ENCODE assay signal across 8 cellular contexts in the genomic region with DNA sequence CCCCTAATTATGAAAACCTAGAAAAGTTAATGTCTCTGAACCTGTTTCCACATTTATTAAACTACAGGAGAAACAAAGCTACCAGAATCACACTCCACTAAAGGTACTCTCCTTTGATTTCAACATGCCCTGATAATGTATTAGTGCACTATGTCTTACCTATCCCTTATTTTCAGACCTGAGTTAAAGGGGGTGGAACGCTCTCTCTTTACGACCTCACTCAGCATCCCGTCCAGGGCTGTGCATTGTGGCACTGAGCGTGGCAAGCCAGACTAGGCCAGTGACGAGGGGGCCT. TPM values are rescaled to one million over a fixed set of nuclear protein-coding genes. Genes with fewer than 3 reads are reported as not detected.
DNase-seq lines count a peak whose midpoint lies in the region; ATAC-seq and TF ChIP-seq lines count a peak whose summit lies in the region.

No MANE protein-coding gene starts in this region.

- ATAC-seq in HG03439 (IDR thresholded peaks at IDR 0.05; ENCODE audit: unreplicated experiment) (no peak), HG03045 (IDR thresholded peaks at IDR 0.05; ENCODE audit: unreplicated experiment) (no peak)

- H4K20me1 ChIP-seq in SU-DHL-6 (ENCODE audit: low read depth, low read length), result no peaks in the 10 kb centered on the region

- CTCF ChIA-PET in activated naive CD4-positive, alpha-beta T cell treated with anti-CD3 and anti-CD28 coated beads for 36 hours (lab: Charles Lee), result interaction anchor here (0.7 to 2.8 kb wide), 7 partner anchors 10 to 111 kb away, joined by 3 to 13 read pairs (median 4); a partner anchor contains a TSS

- peak overlapping the region; percentile 96 for H3K4me3 Mint-ChIP-seq in activated naive CD4-positive, alpha-beta T cell treated with anti-CD3 and anti-CD28 coated beads for 36 hours

- TF ChIP-seq CTCF in SU-DHL-6 (IDR thresholded peaks at IDR 0.05; ENCODE audit: insufficient read depth, low read length, poor library complexity, severe bottlenecking) (no peak), fibroblast of villous mesenchyme (IDR thresholded peaks at IDR 0.05; ENCODE audit: insufficient read depth, low read depth, low read length) (no peak), retinal pigment epithelial cell (conservative IDR thresholded peaks at IDR 0.05; ENCODE audit: low read depth, low read length) (no peak)

- no peaks in the 10 kb centered on the region for H3K27me3 Mint-ChIP-seq in activated naive CD4-positive, alpha-beta T cell treated with anti-CD3 and anti-CD28 coated beads for 36 hours (ENCODE audit: low read depth)

- peaks cover 19% of the 10 kb centered on the region for H3K79me2 ChIP-seq in SU-DHL-6 (ENCODE audit: insufficient read depth, low read length)

- intact Hi-C loops in activated naive CD4-positive, alpha-beta T cell treated with anti-CD3 and anti-CD28 coated beads for 36 hours (cut with micrococcal nuclease), result loop anchor here (1.0 kb wide), 2 partner anchors 11 to 23 kb away; no protein-coding TSS in a partner anchor

- H3K4me1 Mint-ChIP-seq in activated naive CD4-positive, alpha-beta T cell treated with anti-CD3 and anti-CD28 coated beads for 36 hours (ENCODE audit: low read depth), result peaks cover 35% of the 10 kb centered on the region

- H2AFZ ChIP-seq in SU-DHL-6 (ENCODE audit: low read depth, low read length, severe bottlenecking), result peak overlapping the region; percentile 59

- H3K36me3 Mint-ChIP-seq in activated naive CD4-positive, alpha-beta T cell treated with anti-CD3 and anti-CD28 coated beads for 36 hours (ENCODE audit: low read depth), result peaks cover 16% of the 10 kb centered on the region

- H3K9ac ChIP-seq in SU-DHL-6 (ENCODE audit: low read length), result peak overlapping the region; percentile 66

- H3K4me2 ChIP-seq in SU-DHL-6 (ENCODE audit: low read depth, low read length, poor library complexity, severe bottlenecking), result peak overlapping the region; percentile 73

- no peaks in the 10 kb centered on the region for H3K36me3 ChIP-seq in SU-DHL-6 (ENCODE audit: low read length)

- no peaks in the 10 kb centered on the region for H3K9me3 Mint-ChIP-seq in activated naive CD4-positive, alpha-beta T cell treated with anti-CD3 and anti-CD28 coated beads for 36 hours

- H3F3A ChIP-seq in SU-DHL-6 (ENCODE audit: insufficient read depth), result peaks cover 32% of the 10 kb centered on the region

- no peaks in the 10 kb centered on the region for H3K9me2 ChIP-seq in SU-DHL-6 (replicated peaks; ENCODE audit: insufficient read depth, low read length)

- H3K9me3 ChIP-seq in SU-DHL-6 (ENCODE audit: insufficient read depth, low read length), result peaks cover 6% of the 10 kb centered on the region; the same call in 1 of the 2 replicates

- no peaks in the 10 kb centered on the region for H3K27me3 ChIP-seq in SU-DHL-6 (ENCODE audit: low read length)

- peak overlapping the region; percentile 94 for H3K27ac Mint-ChIP-seq in activated naive CD4-positive, alpha-beta T cell treated with anti-CD3 and anti-CD28 coated beads for 36 hours

- DNase-seq in activated naive CD4-positive, alpha-beta T cell treated with anti-CD3 and anti-CD28 coated beads for 36 hours, result peak; percentile 55
- DNase-seq in activated naive CD4-positive, alpha-beta T cell treated with anti-CD3 and anti-CD28 coated beads, Interleukin-2, amount 50 U/mL, for 16 hours, result no peak
- DNase-seq in fibroblast of villous mesenchyme (ENCODE audit: low read depth) (no peak), retinal pigment epithelial cell (ENCODE audit: low read depth) (no peak), UCSD-AML1 (lab: John Stamatoyannopoulos, UW; ENCODE audit: unreplicated experiment) (no peak)

- H3K4me3 ChIP-seq in SU-DHL-6 (ENCODE audit: insufficient read depth, low read length, poor library complexity, severe bottlenecking) (peak overlapping the region; percentile 60), fibroblast of villous mesenchyme (ENCODE audit: low read depth, low read length) (peak overlapping the region; percentile 92), retinal pigment epithelial cell (ENCODE audit: low read length) (peak overlapping the region; percentile 86)

- H3K27ac ChIP-seq in SU-DHL-6 (ENCODE audit: low read depth, low read length), result peak overlapping the region; percentile 76

RNA-seq across cellular contexts. Expression of a gene that starts 0.7 kb away (rescaled TPM):
- 10 to 100 TPM; 33.5 to 36.5 TPM for total RNA-seq in activated naive CD4-positive, alpha-beta T cell treated with anti-CD3 and anti-CD28 coated beads for 36 hours
- 6.9 and 10.0 TPM in 2 replicates for total RNA-seq in fibroblast of villous mesenchyme

RNA-seq across cellular contexts. Expression of a gene that starts 11.3 kb away (rescaled TPM):
- 10 to 100 TPM; 39.6 to 40.6 TPM for total RNA-seq in activated naive CD4-positive, alpha-beta T cell treated with anti-CD3 and anti-CD28 coated beads for 36 hours
- total RNA-seq in fibroblast of villous mesenchyme, result 17.4 and 24.6 TPM in 2 replicates

RNA-seq across cellular contexts. Expression of a gene that starts 53.2 kb away (rescaled TPM):
- 1 to 10 TPM; 2.2 to 2.6 TPM for total RNA-seq in activated naive CD4-positive, alpha-beta T cell treated with anti-CD3 and anti-CD28 coated beads for 36 hours
- 6.0 and 8.1 TPM in 2 replicates for total RNA-seq in fibroblast of villous mesenchyme
